Comparison of ENCODE assay signal across 15 cellular contexts in genomic region chr18:8933714-8934284, GRCh38.
A peak's percentile ranks its signal among the peaks of the same experiment; 100 is the strongest.
DNase-seq lines count a peak whose midpoint lies in the region; ATAC-seq and TF ChIP-seq lines count a peak whose summit lies in the region.
"Had no signal": no experiment of that assay in that cellular context is flagged by ENCODE, and none has a peak within 500 bp of the region (broad histone marks: within the 10 kb centered on the region; RNA-seq: fewer than 3 reads in every experiment).

No MANE protein-coding gene starts in this region.

- no peak overlapping the region for H3K4me3 ChIP-seq in MG63
- H3K4me3 ChIP-seq in colonic mucosa: no peak overlapping the region
- no peak overlapping the region for H3K4me3 ChIP-seq in osteoblast (ENCODE audit: insufficient read depth, low read length)

- CTCF ChIA-PET in activated CD4-positive, alpha-beta T cell treated with anti-CD3 and anti-CD28 coated beads, Interleukin-2, amount 10 ng/mL, durations not matched to agents 7 days and 5 days (lab: Charles Lee): no interaction called here

- no peak overlapping the region for H3K4me2 ChIP-seq in osteoblast (ENCODE audit: insufficient read depth, low read length)

- H3K36me3 ChIP-seq in MG63: no peaks in the 10 kb centered on the region
- no peaks in the 10 kb centered on the region for H3K36me3 ChIP-seq in colonic mucosa
- no peaks in the 10 kb centered on the region for H3K36me3 ChIP-seq in osteoblast (ENCODE audit: insufficient read depth, low read length)

- no peak overlapping the region for H3K4me3 Mint-ChIP-seq in activated T-cell treated with anti-CD3 and anti-CD28 coated beads, Interleukin-2, amount 50 U/mL, for 72 hours
- H3K4me3 Mint-ChIP-seq in effector memory CD8-positive, alpha-beta T cell: no peak overlapping the region
- H3K4me3 Mint-ChIP-seq in activated CD4-positive, alpha-beta T cell treated with anti-CD3 and anti-CD28 coated beads, Interleukin-2, amount 10 ng/mL, durations not matched to agents 7 days and 5 days: no peak overlapping the region
- H3K4me3 Mint-ChIP-seq: CD8-positive, alpha-beta T cell had no signal

- H3K9me3 ChIP-seq in MG63: peaks cover 18% of the 10 kb centered on the region
- H3K9me3 ChIP-seq in colonic mucosa: no peaks in the 10 kb centered on the region
- no peaks in the 10 kb centered on the region for H3K9me3 ChIP-seq in osteoblast (ENCODE audit: low read depth, low read length)

- H3K27me3 ChIP-seq in MG63 (no peaks in the 10 kb centered on the region), colonic mucosa (no peaks in the 10 kb centered on the region), osteoblast (ENCODE audit: insufficient read depth, low read length) (no peaks in the 10 kb centered on the region)

- no peaks in the 10 kb centered on the region for H4K20me1 ChIP-seq in osteoblast (ENCODE audit: insufficient read depth, low read length)

- POLR2A ChIA-PET in activated CD4-positive, alpha-beta T cell treated with anti-CD3 and anti-CD28 coated beads, Interleukin-2, amount 10 ng/mL, durations not matched to agents 7 days and 5 days (lab: Charles Lee): no interaction called here

- no peak overlapping the region for H3K9ac ChIP-seq in colonic mucosa (ENCODE audit: low read depth in 2 of 2, low read length in 2 of 2)

- H3K4me1 Mint-ChIP-seq in activated T-cell treated with anti-CD3 and anti-CD28 coated beads, Interleukin-2, amount 50 U/mL, for 72 hours (ENCODE audit: low read depth): no peaks in the 10 kb centered on the region
- peaks cover 0 to 3% of the 10 kb centered on the region in 2 donors for H3K4me1 Mint-ChIP-seq in effector memory CD8-positive, alpha-beta T cell (ENCODE audit: low read depth in 2 of 2)
- no peaks in the 10 kb centered on the region for H3K4me1 Mint-ChIP-seq in activated CD4-positive, alpha-beta T cell treated with anti-CD3 and anti-CD28 coated beads, Interleukin-2, amount 10 ng/mL, durations not matched to agents 7 days and 5 days

- ATAC-seq in activated T-cell treated with anti-CD3 and anti-CD28 coated beads, Interleukin-2, amount 50 U/mL, for 72 hours (replicated peaks in 1 of 2): no peak
- ATAC-seq in effector memory CD8-positive, alpha-beta T cell (replicated peaks): no peak
- ATAC-seq: CD8-positive, alpha-beta T cell; Panc1; Right ventricle myocardium inferior had no signal

- peaks cover 0 to 2% of the 10 kb centered on the region in 2 donors for H3K36me3 Mint-ChIP-seq in activated T-cell treated with anti-CD3 and anti-CD28 coated beads, Interleukin-2, amount 50 U/mL, for 72 hours (ENCODE audit: insufficient read depth in 2 of 2)
- no peaks in the 10 kb centered on the region for H3K36me3 Mint-ChIP-seq in effector memory CD8-positive, alpha-beta T cell (ENCODE audit: insufficient read depth)
- H3K36me3 Mint-ChIP-seq in activated CD4-positive, alpha-beta T cell treated with anti-CD3 and anti-CD28 coated beads, Interleukin-2, amount 10 ng/mL, durations not matched to agents 7 days and 5 days (ENCODE audit: low read depth): no peaks in the 10 kb centered on the region
- H3K36me3 Mint-ChIP-seq: CD8-positive, alpha-beta T cell had no signal

- H3K27ac ChIP-seq in colonic mucosa (no peak overlapping the region), osteoblast (ENCODE audit: low read depth, low read length) (no peak overlapping the region)

- H3K4me1 ChIP-seq in colonic mucosa (no peaks in the 10 kb centered on the region), osteoblast (ENCODE audit: insufficient read depth, low read length) (peaks cover 11% of the 10 kb centered on the region)

- H3K79me2 ChIP-seq in osteoblast (ENCODE audit: insufficient read depth, low read length): no peaks in the 10 kb centered on the region

- no peak overlapping the region for H3K27ac Mint-ChIP-seq in activated T-cell treated with anti-CD3 and anti-CD28 coated beads, Interleukin-2, amount 50 U/mL, for 72 hours
- H3K27ac Mint-ChIP-seq in effector memory CD8-positive, alpha-beta T cell: no peak overlapping the region
- H3K27ac Mint-ChIP-seq in activated CD4-positive, alpha-beta T cell treated with anti-CD3 and anti-CD28 coated beads, Interleukin-2, amount 10 ng/mL, durations not matched to agents 7 days and 5 days: no peak overlapping the region
- H3K27ac Mint-ChIP-seq: CD8-positive, alpha-beta T cell had no signal

- intact Hi-C loops in colonic mucosa (cut with DNase I): no loop called here

- no peak overlapping the region for H2AFZ ChIP-seq in osteoblast (ENCODE audit: low read length)

- peaks cover 10% of the 10 kb centered on the region for H3K27me3 Mint-ChIP-seq in activated T-cell treated with anti-CD3 and anti-CD28 coated beads, Interleukin-2, amount 50 U/mL, for 72 hours (ENCODE audit: low read depth)
- H3K27me3 Mint-ChIP-seq in effector memory CD8-positive, alpha-beta T cell: peaks cover 25 to 57% of the 10 kb centered on the region in 2 donors
- H3K27me3 Mint-ChIP-seq in activated CD4-positive, alpha-beta T cell treated with anti-CD3 and anti-CD28 coated beads, Interleukin-2, amount 10 ng/mL, durations not matched to agents 7 days and 5 days: peaks cover 8% of the 10 kb centered on the region

- H3K9me3 Mint-ChIP-seq in activated T-cell treated with anti-CD3 and anti-CD28 coated beads, Interleukin-2, amount 50 U/mL, for 72 hours: peaks cover 7 to 10% of the 10 kb centered on the region in 2 donors
- H3K9me3 Mint-ChIP-seq in effector memory CD8-positive, alpha-beta T cell: peaks cover 7 to 8% of the 10 kb centered on the region in 2 donors
- peaks cover 6% of the 10 kb centered on the region for H3K9me3 Mint-ChIP-seq in activated CD4-positive, alpha-beta T cell treated with anti-CD3 and anti-CD28 coated beads, Interleukin-2, amount 10 ng/mL, durations not matched to agents 7 days and 5 days

- peak; percentile 69 for DNase-seq in EH (ENCODE audit: low read depth)
- DNase-seq in MG63: peak; percentile 19
- peak; percentile 25 for DNase-seq in colonic mucosa
- DNase-seq in osteoblast (ENCODE audit: insufficient read length, low spot score, missing footprints): peak; percentile 52
- no peak for DNase-seq in activated T-cell treated with anti-CD3 and anti-CD28 coated beads, Interleukin-2, amount 50 U/mL, for 72 hours
- DNase-seq in effector memory CD8-positive, alpha-beta T cell: no peak
- no peak for DNase-seq in activated CD4-positive, alpha-beta T cell treated with anti-CD3 and anti-CD28 coated beads, Interleukin-2, amount 10 ng/mL, durations not matched to agents 7 days and 5 days
- DNase-seq: CD8-positive, alpha-beta T cell; DMS 273 treated with DMSO at 0.1 percent for 48 hours; H7; NCI-H1436; NCI-H2029 treated with DMSO at 0.1 percent for 48 hours; NCI-H524 treated with DMSO at 0.1 percent for 48 hours had no signal

- TF ChIP-seq CTCF in colonic mucosa (IDR thresholded peaks at IDR 0.05): no peak
- no peak for TF ChIP-seq CTCF in osteoblast (IDR thresholded peaks at IDR 0.05; ENCODE audit: extremely low read depth, low read depth, low read length)

Comparison
In these comparisons a context has a peak if more than half of its experiments do, and no peak if none do; other contexts are left out.
1. DNase-seq: peak in EH (single experiment), MG63 (single experiment), colonic mucosa (single experiment) and osteoblast (single experiment); none in activated T-cell treated with anti-CD3 and anti-CD28 coated beads, Interleukin-2, amount 50 U/mL, for 72 hours (0 of 2), effector memory CD8-positive, alpha-beta T cell (0 of 3) and activated CD4-positive, alpha-beta T cell treated with anti-CD3 and anti-CD28 coated beads, Interleukin-2, amount 10 ng/mL, durations not matched to agents 7 days and 5 days (single experiment).